Comparison of ENCODE assay signal across 28 cellular contexts in the genomic region with DNA sequence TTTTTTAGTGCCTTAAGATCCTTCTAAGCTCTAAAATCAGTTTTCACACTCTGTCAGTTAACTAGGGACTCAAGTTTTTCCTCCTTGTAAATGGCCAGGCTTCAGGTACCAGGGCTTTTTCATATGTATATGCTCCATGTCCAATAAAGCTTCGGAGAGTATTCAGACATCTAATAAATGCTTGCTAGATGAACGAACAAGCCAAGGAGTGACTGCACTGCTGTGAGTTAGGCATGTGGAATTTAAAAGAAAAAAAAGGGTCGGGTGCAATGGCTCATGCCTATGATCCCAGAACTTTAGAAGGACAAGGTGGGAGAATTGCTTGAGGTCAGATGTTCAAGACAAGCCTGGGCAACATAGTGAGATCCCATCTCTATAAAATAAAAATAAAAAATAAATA.
DNase-seq lines count a peak whose midpoint lies in the region; ATAC-seq and TF ChIP-seq lines count a peak whose summit lies in the region.
"Had no signal": no experiment of that assay in that cellular context is flagged by ENCODE, and none has a peak within 500 bp of the region (broad histone marks: within the 10 kb centered on the region; RNA-seq: fewer than 3 reads in every experiment).

No MANE protein-coding gene starts in this region.

- H3F3A ChIP-seq in smooth muscle cell (ENCODE audit: low read depth) = peaks cover 3% of the 10 kb centered on the region

- no peak overlapping the region for H2AFZ ChIP-seq in smooth muscle cell (ENCODE audit: low read depth)
- H2AFZ ChIP-seq: parathyroid adenoma had no signal

- peak overlapping the region; percentile 10 for H3K27ac ChIP-seq in RWPE2 (ENCODE audit: poor library complexity, severe bottlenecking)
- H3K27ac ChIP-seq in smooth muscle cell (ENCODE audit: low read depth) = peak overlapping the region; percentile 57
- H3K27ac ChIP-seq: body of pancreas, epithelial cell of prostate, parathyroid adenoma, right atrium auricular region, spleen, upper lobe of left lung had no signal

- H3K9me3 ChIP-seq in RWPE2 (ENCODE audit: severe bottlenecking) = no peaks in the 10 kb centered on the region
- no peaks in the 10 kb centered on the region for H3K9me3 ChIP-seq in smooth muscle cell (replicated peaks; ENCODE audit: low read depth)
- H3K9me3 ChIP-seq: upper lobe of left lung had no signal

- H3K9ac ChIP-seq in smooth muscle cell (ENCODE audit: low read depth) = peak overlapping the region; percentile 16
- H3K9ac ChIP-seq: parathyroid adenoma had no signal

- peaks cover 71% of the 10 kb centered on the region for H3K79me2 ChIP-seq in smooth muscle cell (ENCODE audit: low read depth)

- H3K4me1 ChIP-seq in RWPE2 (ENCODE audit: insufficient read depth, poor library complexity, severe bottlenecking) (peaks cover 3% of the 10 kb centered on the region), smooth muscle cell (ENCODE audit: low read depth) (peaks cover 10% of the 10 kb centered on the region)
- H3K4me1 ChIP-seq: parathyroid adenoma, right atrium auricular region, spleen, upper lobe of left lung had no signal

- no peak overlapping the region for H3K4me2 ChIP-seq in smooth muscle cell

- H3K27me3 ChIP-seq in RWPE2 (ENCODE audit: insufficient read depth, poor library complexity, severe bottlenecking) (no peaks in the 10 kb centered on the region), smooth muscle cell (ENCODE audit: low read depth) (no peaks in the 10 kb centered on the region)
- H3K27me3 ChIP-seq: body of pancreas, right atrium auricular region, spleen, upper lobe of left lung had no signal

- no peaks in the 10 kb centered on the region for H3K36me3 ChIP-seq in RWPE2 (ENCODE audit: low read depth)
- peaks cover 3% of the 10 kb centered on the region for H3K36me3 ChIP-seq in smooth muscle cell (ENCODE audit: low read depth)
- H3K36me3 ChIP-seq: right atrium auricular region, spleen, upper lobe of left lung had no signal

- H4K20me1 ChIP-seq in smooth muscle cell (ENCODE audit: low read depth) = no peaks in the 10 kb centered on the region

- TF ChIP-seq CTCF in RWPE2 (IDR thresholded peaks at IDR 0.05; ENCODE audit: poor library complexity, severe bottlenecking) (no peak), epithelial cell of esophagus (IDR thresholded peaks at IDR 0.05; ENCODE audit: insufficient read depth, low read depth, low read length, missing control alignments) (no peak), smooth muscle cell (IDR thresholded peaks at IDR 0.05; ENCODE audit: borderline replicate concordance, insufficient read depth, poor library complexity, severe bottlenecking) (no peak)

- DNase-seq in GM03348 (ENCODE audit: low spot score) (peak; percentile 22), RWPE2 (ENCODE audit: low spot score) (no peak), epithelial cell of esophagus (ENCODE audit: low read depth) (peak; percentile 22), smooth muscle cell (lab: John Stamatoyannopoulos, UW; ENCODE audit: unreplicated experiment) (no peak), dedifferentiated amniotic fluid mesenchymal stem cell (ENCODE audit: extremely low spot score) (no peak), COLO829 (ENCODE audit: low spot score) (no peak), NOMO-1 treated with DMSO at 0.1 percent for 48 hours (lab: John Stamatoyannopoulos, UW; ENCODE audit: unreplicated experiment) (no peak)
- DNase-seq: activated CD4-positive, alpha-beta T cell treated with anti-CD3 and anti-CD28 coated beads, Interleukin-2, amount 10 ng/mL, durations not matched to agents 7 days and 5 days; activated gamma-delta T cell; activated naive CD8-positive, alpha-beta T cell treated with anti-CD3 and anti-CD28 coated beads, Interleukin-2, amount 10 ng/mL, durations not matched to agents 7 days and 5 days; activated T-cell treated with anti-CD3 and anti-CD28 coated beads, Interleukin-2, amount 50 U/mL, for 24 hours; body of pancreas; CD4-positive, alpha-beta T cell; effector CD4-positive, alpha-beta T cell; H7; Karpas-422; left colon; NCI-H1436 treated with DMSO at 0.1 percent for 48 hours; NCI-H446; spleen; SW 1271; T-helper 9 cell; upper lobe of left lung had no signal

- peak; percentile 69 for ATAC-seq in RWPE2 (ENCODE audit: low read depth)
- ATAC-seq: body of pancreas, left colon, Right ventricle myocardium inferior, WTC11 had no signal

- 42% methylated on average over 3 of the region's 3 CpGs for WGBS in smooth muscle cell (ENCODE audit: low lambda C conversion rate)

- H3K4me3 ChIP-seq in RWPE2 (ENCODE audit: severe bottlenecking) (no peak overlapping the region), epithelial cell of esophagus (ENCODE audit: low read length) (no peak overlapping the region), smooth muscle cell (no peak overlapping the region)
- H3K4me3 ChIP-seq: body of pancreas, right atrium auricular region, spleen, upper lobe of left lung had no signal

Comparison
In these comparisons a context has a peak if more than half of its experiments do, and no peak if none do; other contexts are left out.
1. DNase-seq: peak in GM03348 (single experiment) and epithelial cell of esophagus (single experiment); none in RWPE2 (single experiment), smooth muscle cell (single experiment), dedifferentiated amniotic fluid mesenchymal stem cell (single experiment), COLO829 (single experiment) and NOMO-1 treated with DMSO at 0.1 percent for 48 hours (single experiment).